In the genomic region with DNA sequence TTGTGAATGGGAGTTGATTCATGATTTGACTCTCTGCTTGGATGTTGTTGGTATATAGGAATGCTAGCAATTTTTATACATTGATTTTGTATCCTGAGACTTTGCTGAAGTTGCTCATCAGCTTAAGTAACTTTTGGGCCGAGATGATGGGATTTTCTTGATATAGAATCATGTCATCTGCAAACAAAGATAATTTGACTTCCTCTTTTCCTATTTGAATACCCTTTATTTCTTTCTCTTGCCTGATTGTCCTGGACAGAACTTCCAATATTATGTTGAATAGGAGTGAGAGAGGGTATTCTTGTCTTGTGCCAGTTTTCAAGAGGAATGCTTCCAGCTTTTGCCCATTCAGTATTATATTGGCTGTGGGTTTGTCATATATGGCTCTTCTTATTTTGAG, we compare ENCODE assay signal across 6 cellular contexts. TPM values are rescaled to one million over a fixed set of nuclear protein-coding genes. Genes with fewer than 3 reads are reported as not detected.
"Had no signal": no experiment of that assay in that cellular context is flagged by ENCODE, and none has a peak within 500 bp of the region (broad histone marks: within the 10 kb centered on the region; RNA-seq: fewer than 3 reads in every experiment).

No MANE protein-coding gene starts in this region.

RNA-seq across cellular contexts. Expression of gene C6orf52, which starts 28.8 kb away (rescaled TPM):
- total RNA-seq: omental fat pad, osteoblast, posterior vena cava, right atrium auricular region, sigmoid colon, skeletal muscle tissue had no signal
